In genomic region chr2:216693414-216694100, GRCh38 we compare ENCODE assay signal across 8 cellular contexts. TPM values are rescaled to one million over a fixed set of nuclear protein-coding genes. Genes with fewer than 3 reads are reported as not detected.
DNase-seq lines count a peak whose midpoint lies in the region; ATAC-seq and TF ChIP-seq lines count a peak whose summit lies in the region.

No MANE protein-coding gene starts in this region.

- no peak for DNase-seq in T-helper 1 cell
- no peak for DNase-seq in WTC11 (ENCODE audit: low spot score)
- DNase-seq in iPS DF 6.9 (ENCODE audit: low read depth, low spot score) = no peak
- DNase-seq in SW 1271 (lab: John Stamatoyannopoulos, UW) = no peak
- DNase-seq in UCSD-AML1 (lab: John Stamatoyannopoulos, UW; ENCODE audit: unreplicated experiment) = no peak

- H3K27me3 Mint-ChIP-seq in T-helper 1 cell treated with Interleukin-12 subunit alpha and Interleukin-12 subunit beta and Interleukin-4 antibody, amounts not matched to agents 30 μg/mL and 1 μg/mL, for 36 hours (ENCODE audit: low read depth) = peaks cover 39% of the 10 kb centered on the region
- peaks cover 51% of the 10 kb centered on the region for H3K27me3 Mint-ChIP-seq in WTC11 (ENCODE audit: low read depth)

- H3K4me3 ChIP-seq in iPS DF 6.9 (ENCODE audit: low read length) = peak overlapping the region; percentile 23; the same call in 1 of the 2 replicates
- H3K4me3 ChIP-seq in stomach smooth muscle (ENCODE audit: low read length in 2 of 2) = peak overlapping the region; percentile 86 to 87

- H3K9me3 Mint-ChIP-seq in T-helper 1 cell treated with Interleukin-12 subunit alpha and Interleukin-12 subunit beta and Interleukin-4 antibody, amounts not matched to agents 30 μg/mL and 1 μg/mL, for 36 hours = no peaks in the 10 kb centered on the region
- H3K9me3 Mint-ChIP-seq in WTC11 = no peaks in the 10 kb centered on the region

- H3K36me3 Mint-ChIP-seq in T-helper 1 cell treated with Interleukin-12 subunit alpha and Interleukin-12 subunit beta and Interleukin-4 antibody, amounts not matched to agents 30 μg/mL and 1 μg/mL, for 36 hours (ENCODE audit: low read depth) = no peaks in the 10 kb centered on the region
- no peaks in the 10 kb centered on the region for H3K36me3 Mint-ChIP-seq in WTC11

- TF ChIP-seq CTCF in WTC11 (IDR thresholded peaks at IDR 0.05) = no peak

- CTCF ChIA-PET in WTC11 (lab: Charles Lee) = interaction anchor here (0.6 to 2.7 kb wide), 20 partner anchors 8 to 1092 kb away, joined by 3 to 23 read pairs (median 4); no protein-coding TSS in a partner anchor

- H3K27ac Mint-ChIP-seq in T-helper 1 cell treated with Interleukin-12 subunit alpha and Interleukin-12 subunit beta and Interleukin-4 antibody, amounts not matched to agents 30 μg/mL and 1 μg/mL, for 36 hours = no peak overlapping the region
- H3K27ac Mint-ChIP-seq in WTC11 = no peak overlapping the region

- peak overlapping the region; percentile 72 for H3K4me3 Mint-ChIP-seq in T-helper 1 cell treated with Interleukin-12 subunit alpha and Interleukin-12 subunit beta and Interleukin-4 antibody, amounts not matched to agents 30 μg/mL and 1 μg/mL, for 36 hours
- H3K4me3 Mint-ChIP-seq in WTC11 = peak overlapping the region; percentile 79

- peaks cover 3% of the 10 kb centered on the region; the same call in 1 of the 2 replicates for H3K4me1 ChIP-seq in iPS DF 6.9 (ENCODE audit: control insufficient read depth, insufficient read depth, low read length)
- H3K4me1 ChIP-seq in stomach smooth muscle (ENCODE audit: control insufficient read depth, insufficient read depth, low read length) = peaks cover 42% of the 10 kb centered on the region

- no peak overlapping the region for H3K27ac ChIP-seq in iPS DF 6.9 (ENCODE audit: low read length)
- peak overlapping the region; percentile 91 for H3K27ac ChIP-seq in stomach smooth muscle (ENCODE audit: low read length)

- POLR2A ChIA-PET in WTC11 (lab: Charles Lee) = interaction anchor here (1.5 kb wide), 1 partner anchor 73 kb away, joined by 7 read pairs; no protein-coding TSS in a partner anchor

- H3K36me3 ChIP-seq in iPS DF 6.9 (ENCODE audit: control insufficient read depth, insufficient read depth, low read length) (no peaks in the 10 kb centered on the region), stomach smooth muscle (ENCODE audit: control insufficient read depth in 2 of 2, insufficient read depth in 2 of 2, low read length in 2 of 2) (peaks cover 14% of the 10 kb centered on the region in 2 donors)

- WGBS in iPS DF 6.9 (ENCODE audit: insufficient coverage, insufficient read length) = no CpG with 5 or more reads among the region's 15 CpGs

- ATAC-seq in WTC11 (no peak), HG02981 (IDR thresholded peaks at IDR 0.05; ENCODE audit: unreplicated experiment) (no peak)

- H3K27me3 ChIP-seq in iPS DF 6.9 (ENCODE audit: control insufficient read depth, insufficient read depth, low read length) = peaks cover 6% of the 10 kb centered on the region
- H3K27me3 ChIP-seq in stomach smooth muscle (ENCODE audit: control insufficient read depth in 1 of 2, insufficient read depth in 2 of 2, low read length in 2 of 2) = no peaks in the 10 kb centered on the region

- no peaks in the 10 kb centered on the region for H3K9me3 ChIP-seq in iPS DF 6.9 (ENCODE audit: control insufficient read depth, insufficient read depth, low read length)
- no peaks in the 10 kb centered on the region for H3K9me3 ChIP-seq in stomach smooth muscle (ENCODE audit: control insufficient read depth in 2 of 2, low read length in 2 of 2)

- peak overlapping the region; percentile 82 to 87 for H3K9ac ChIP-seq in stomach smooth muscle (ENCODE audit: low read length in 2 of 2)

- peaks cover 26% of the 10 kb centered on the region for H3K4me1 Mint-ChIP-seq in T-helper 1 cell treated with Interleukin-12 subunit alpha and Interleukin-12 subunit beta and Interleukin-4 antibody, amounts not matched to agents 30 μg/mL and 1 μg/mL, for 36 hours (ENCODE audit: low read depth)
- peaks cover 47% of the 10 kb centered on the region for H3K4me1 Mint-ChIP-seq in WTC11

TF ChIP-seq in WTC11, 78 proteins besides CTCF, POLR2A, EP300 and RAD21:
- TF ChIP-seq SMAD3 (CRISPR knock-in tag; IDR thresholded peaks at IDR 0.05; ENCODE audit: borderline replicate concordance) = no peak
- TF ChIP-seq FOXP1 (CRISPR knock-in tag; IDR thresholded peaks at IDR 0.05; ENCODE audit: borderline replicate concordance) = no peak
- no peak for TF ChIP-seq CDX4 (CRISPR knock-in tag; IDR thresholded peaks at IDR 0.05; ENCODE audit: borderline replicate concordance)
- TF ChIP-seq, protein P1, sequence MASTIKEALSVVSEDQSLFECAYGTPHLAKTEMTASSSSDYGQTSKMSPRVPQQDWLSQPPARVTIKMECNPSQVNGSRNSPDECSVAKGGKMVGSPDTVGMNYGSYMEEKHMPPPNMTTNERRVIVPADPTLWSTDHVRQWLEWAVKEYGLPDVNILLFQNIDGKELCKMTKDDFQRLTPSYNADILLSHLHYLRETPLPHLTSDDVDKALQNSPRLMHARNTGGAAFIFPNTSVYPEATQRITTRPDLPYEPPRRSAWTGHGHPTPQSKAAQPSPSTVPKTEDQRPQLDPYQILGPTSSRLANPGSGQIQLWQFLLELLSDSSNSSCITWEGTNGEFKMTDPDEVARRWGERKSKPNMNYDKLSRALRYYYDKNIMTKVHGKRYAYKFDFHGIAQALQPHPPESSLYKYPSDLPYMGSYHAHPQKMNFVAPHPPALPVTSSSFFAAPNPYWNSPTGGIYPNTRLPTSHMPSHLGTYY (CRISPR knock-in tag; IDR thresholded peaks at IDR 0.05) = no peak
- TF ChIP-seq E2F4 (CRISPR knock-in tag; IDR thresholded peaks at IDR 0.05; ENCODE audit: borderline replicate concordance, low read depth) = no peak
- TF ChIP-seq NR2C2 (CRISPR knock-in tag; IDR thresholded peaks at IDR 0.05) = no peak
- TF ChIP-seq FOXJ3 (CRISPR knock-in tag; IDR thresholded peaks at IDR 0.05; ENCODE audit: borderline replicate concordance) = no peak
- TF ChIP-seq SP1 (CRISPR knock-in tag; conservative IDR thresholded peaks at IDR 0.05) = no peak
- TF ChIP-seq, protein P2, sequence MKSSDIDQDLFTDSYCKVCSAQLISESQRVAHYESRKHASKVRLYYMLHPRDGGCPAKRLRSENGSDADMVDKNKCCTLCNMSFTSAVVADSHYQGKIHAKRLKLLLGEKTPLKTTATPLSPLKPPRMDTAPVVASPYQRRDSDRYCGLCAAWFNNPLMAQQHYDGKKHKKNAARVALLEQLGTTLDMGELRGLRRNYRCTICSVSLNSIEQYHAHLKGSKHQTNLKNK (CRISPR knock-in tag; IDR thresholded peaks at IDR 0.05) = no peak
- TF ChIP-seq, protein P3, sequence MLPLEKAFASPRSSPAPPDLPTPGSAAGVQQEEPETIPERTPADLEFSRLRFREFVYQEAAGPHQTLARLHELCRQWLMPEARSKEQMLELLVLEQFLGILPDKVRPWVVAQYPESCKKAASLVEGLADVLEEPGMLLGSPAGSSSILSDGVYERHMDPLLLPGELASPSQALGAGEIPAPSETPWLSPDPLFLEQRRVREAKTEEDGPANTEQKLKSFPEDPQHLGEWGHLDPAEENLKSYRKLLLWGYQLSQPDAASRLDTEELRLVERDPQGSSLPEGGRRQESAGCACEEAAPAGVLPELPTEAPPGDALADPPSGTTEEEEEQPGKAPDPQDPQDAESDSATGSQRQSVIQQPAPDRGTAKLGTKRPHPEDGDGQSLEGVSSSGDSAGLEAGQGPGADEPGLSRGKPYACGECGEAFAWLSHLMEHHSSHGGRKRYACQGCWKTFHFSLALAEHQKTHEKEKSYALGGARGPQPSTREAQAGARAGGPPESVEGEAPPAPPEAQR (CRISPR knock-in tag; IDR thresholded peaks at IDR 0.05) = no peak
- TF ChIP-seq NFE2L1 (CRISPR knock-in tag; IDR thresholded peaks at IDR 0.05) = no peak

RNA-seq across cellular contexts. Expression of gene IGFBP5, which starts 1.8 kb away (rescaled TPM):
- total RNA-seq in WTC11 (2021) = 5.3 to 12.5 TPM (median 6.4 TPM) in 3 replicates
